Comparison of ENCODE assay signal across 22 cellular contexts in the genomic region with DNA sequence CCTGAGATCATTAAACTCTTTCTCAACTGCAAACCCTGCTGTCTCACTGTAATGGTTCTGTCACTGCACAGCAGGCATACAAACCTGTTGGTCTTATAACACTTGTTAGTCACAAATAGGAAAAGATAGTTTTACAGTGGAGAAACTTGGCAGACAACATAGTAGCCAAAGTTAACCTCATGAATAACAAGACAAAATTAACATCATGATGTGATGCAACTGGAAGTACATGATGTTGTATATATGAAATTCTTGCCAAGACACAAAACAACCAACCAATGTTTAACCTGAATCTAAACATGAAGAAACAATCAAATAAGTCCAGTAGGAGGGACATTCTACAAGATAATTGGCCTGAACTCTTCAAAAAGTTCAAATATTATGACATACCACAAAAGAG.
DNase-seq lines count a peak whose midpoint lies in the region; ATAC-seq and TF ChIP-seq lines count a peak whose summit lies in the region.
"Had no signal": no experiment of that assay in that cellular context is flagged by ENCODE, and none has a peak within 500 bp of the region (broad histone marks: within the 10 kb centered on the region; RNA-seq: fewer than 3 reads in every experiment).

No MANE protein-coding gene starts in this region.

- no peak overlapping the region for H2AK5ac ChIP-seq in neuronal stem cell (ENCODE audit: low read depth, low read length)

- no peak for TF ChIP-seq CTCF in choroid plexus epithelial cell (conservative IDR thresholded peaks at IDR 0.05; ENCODE audit: low read depth, low read length)
- no peak for TF ChIP-seq CTCF in foreskin fibroblast (IDR thresholded peaks at IDR 0.05; ENCODE audit: low read depth, low read length)
- no peak for TF ChIP-seq CTCF in mucosa of descending colon (IDR thresholded peaks at IDR 0.05)

- no peaks in the 10 kb centered on the region for H3K36me3 ChIP-seq in mucosa of descending colon (ENCODE audit: low read depth)
- H3K36me3 ChIP-seq in neuronal stem cell (replicated peaks in 1 of 2; ENCODE audit: control insufficient read depth in 2 of 2, insufficient read depth in 2 of 2, low read length in 2 of 2) = no peaks in the 10 kb centered on the region
- H3K36me3 ChIP-seq: gastrocnemius medialis, SJSA1 had no signal

- H3K18ac ChIP-seq in neuronal stem cell (ENCODE audit: low read length) = no peak overlapping the region

- no peaks in the 10 kb centered on the region for H3K27me3 ChIP-seq in neuronal stem cell (ENCODE audit: control insufficient read depth in 3 of 3, insufficient read depth in 3 of 3, low read depth in 1 of 3, low read length in 3 of 3)
- H3K27me3 ChIP-seq: gastrocnemius medialis, SJSA1 had no signal

- no peak overlapping the region for H2BK15ac ChIP-seq in neuronal stem cell (ENCODE audit: low read length)

- intact Hi-C loops in mucosa of descending colon (cut with DNase I, micrococcal nuclease) = no loop called here

- H3K4me1 ChIP-seq in mucosa of descending colon (ENCODE audit: low read depth) (no peaks in the 10 kb centered on the region), neuronal stem cell (ENCODE audit: control insufficient read depth in 2 of 2, insufficient read depth in 1 of 2, low read depth in 1 of 2, low read length in 2 of 2) (peaks cover 0 to 1% of the 10 kb centered on the region in 2 donors)
- H3K4me1 ChIP-seq: gastrocnemius medialis, SJSA1 had no signal

- no peak overlapping the region for H2BK5ac ChIP-seq in neuronal stem cell (ENCODE audit: low read length)

- H4K8ac ChIP-seq in neuronal stem cell (ENCODE audit: low read depth, low read length) = no peak overlapping the region

- H2AFZ ChIP-seq in neuronal stem cell (ENCODE audit: low read length) = no peak overlapping the region

- no peak overlapping the region for H3K4ac ChIP-seq in neuronal stem cell (ENCODE audit: low read length)

- no peak overlapping the region for H3K4me2 ChIP-seq in neuronal stem cell (ENCODE audit: insufficient read depth, low read length, poor library complexity, severe bottlenecking)

- no peak for ATAC-seq in mucosa of descending colon
- no peak for ATAC-seq in HG02973 (IDR thresholded peaks at IDR 0.05; ENCODE audit: unreplicated experiment)
- ATAC-seq: activated CD4-positive, alpha-beta T cell treated with anti-CD3 and anti-CD28 coated beads for 36 hours; activated T-cell treated with anti-CD3 and anti-CD28 coated beads, Interleukin-2, amount 50 U/mL, for 72 hours; CD8-positive, alpha-beta T cell; gastrocnemius medialis; HepG2; left ventricle myocardium superior; Panc1 had no signal

- H3K14ac ChIP-seq in neuronal stem cell (ENCODE audit: low read length) = no peak overlapping the region

- no peaks in the 10 kb centered on the region for H3K9me3 ChIP-seq in mucosa of descending colon
- no peaks in the 10 kb centered on the region for H3K9me3 ChIP-seq in neuronal stem cell (replicated peaks in 1 of 2; ENCODE audit: control insufficient read depth in 2 of 2, insufficient read depth in 1 of 2, low read depth in 1 of 2, low read length in 2 of 2)
- H3K9me3 ChIP-seq: gastrocnemius medialis, SJSA1 had no signal

- H2BK120ac ChIP-seq in neuronal stem cell (ENCODE audit: low read depth, low read length) = no peak overlapping the region

- DNase-seq in AG08395 (ENCODE audit: low spot score) (peak; percentile 31), H4 (ENCODE audit: low spot score) (peak; percentile 46), choroid plexus epithelial cell (ENCODE audit: low read depth) (peak; percentile 90), foreskin fibroblast (peak; percentile 61 to 72), mucosa of descending colon (no peak), neuronal stem cell (ENCODE audit: low spot score) (no peak), HuH-7 (ENCODE audit: low spot score) (no peak)
- DNase-seq: activated CD4-positive, alpha-beta T cell treated with anti-CD3 and anti-CD28 coated beads for 36 hours; activated naive CD4-positive, alpha-beta T cell treated with anti-CD3 and anti-CD28 coated beads for 36 hours; activated T-cell treated with anti-CD3 and anti-CD28 coated beads, Interleukin-2, amount 50 U/mL, for 72 hours; CD8-positive, alpha-beta T cell; cortex of kidney; gastrocnemius medialis; hippocampal formation; left ventricle myocardium superior; NCI-H2107; NCI-H510A treated with DMSO at 0.1 percent for 48 hours had no signal

- H3K23ac ChIP-seq in neuronal stem cell (ENCODE audit: low read depth, low read length, poor library complexity) = no peak overlapping the region

- H4K91ac ChIP-seq in neuronal stem cell (ENCODE audit: low read depth, low read length, poor library complexity) = no peak overlapping the region

- no peak overlapping the region for H3K9ac ChIP-seq in neuronal stem cell (ENCODE audit: low read depth, low read length, poor library complexity)

- H3K4me3 ChIP-seq in choroid plexus epithelial cell (ENCODE audit: low read depth, low read length) (no peak overlapping the region), foreskin fibroblast (ENCODE audit: low read depth in 1 of 2, low read length in 2 of 2) (no peak overlapping the region), mucosa of descending colon (no peak overlapping the region), neuronal stem cell (ENCODE audit: low read length in 2 of 2) (no peak overlapping the region)
- H3K4me3 ChIP-seq: gastrocnemius medialis, SJSA1 had no signal

- no peak overlapping the region for H2BK12ac ChIP-seq in neuronal stem cell (ENCODE audit: low read length)

- no peak overlapping the region for H3K27ac ChIP-seq in neuronal stem cell (replicated peaks; ENCODE audit: low read length)
- H3K27ac ChIP-seq: gastrocnemius medialis, HL-60, SJSA1 had no signal

- no peaks in the 10 kb centered on the region for H3K79me1 ChIP-seq in neuronal stem cell (ENCODE audit: low read depth, low read length)

Comparison
In these comparisons a context has a peak if more than half of its experiments do, and no peak if none do; other contexts are left out.
1. DNase-seq: peak in AG08395 (single experiment), H4 (single experiment), choroid plexus epithelial cell (single experiment) and foreskin fibroblast (2 of 2); none in mucosa of descending colon (0 of 3), neuronal stem cell (single experiment) and HuH-7 (single experiment).